In the genomic region with DNA sequence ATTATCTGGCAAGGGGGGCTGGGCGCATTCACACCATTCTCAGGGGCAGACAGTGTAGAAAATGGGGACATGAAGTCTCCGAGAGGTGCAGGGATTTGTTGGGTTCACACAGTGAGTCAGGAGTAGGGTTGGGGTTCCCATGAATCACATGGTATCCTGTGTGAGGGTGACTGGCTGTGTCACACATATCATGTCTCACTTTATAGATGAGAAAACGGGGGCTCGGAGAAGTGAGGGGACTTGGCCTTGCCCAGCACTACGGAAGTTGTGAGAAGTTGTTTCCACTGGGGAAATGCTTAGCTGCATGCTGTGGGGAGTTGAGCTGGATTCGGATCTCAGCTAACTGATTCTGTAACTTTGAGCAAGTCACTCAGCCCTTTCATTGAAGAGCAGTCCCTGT, we compare ENCODE assay signal across 9 cellular contexts. TPM values are rescaled to one million over a fixed set of nuclear protein-coding genes. Genes with fewer than 3 reads are reported as not detected.
DNase-seq lines count a peak whose midpoint lies in the region; ATAC-seq, FAIRE-seq and TF ChIP-seq lines count a peak whose summit lies in the region.
"Had no signal": no experiment of that assay in that cellular context is flagged by ENCODE, and none has a peak within 500 bp of the region (broad histone marks: within the 10 kb centered on the region; RNA-seq: fewer than 3 reads in every experiment).

No MANE protein-coding gene starts in this region.

- TF ChIP-seq CTCF in GM12864 (IDR thresholded peaks at IDR 0.05; ENCODE audit: low read depth, low read length, missing control alignments) (no peak), HepG2 (CRISPR knock-in tag; IDR thresholded peaks at IDR 0.05) (no peak), RWPE1 (conservative IDR thresholded peaks at IDR 0.05; ENCODE audit: low read depth) (no peak)

- 30% methylated on average over 5 of the region's 6 CpGs for WGBS in HepG2 (ENCODE audit: low lambda C conversion rate)

- POLR2A ChIA-PET in HepG2 (lab: Yijun Ruan, JAX) (interaction anchor here (0.6 to 1.3 kb wide), 4 partner anchors 8 to 17 kb away, joined by 3 to 5 read pairs (median 4); no protein-coding TSS in a partner anchor), RWPE1 (lab: Yijun Ruan, JAX; ENCODE audit: low non-redundant PET) (no interaction called here)

- CTCF ChIA-PET in HepG2 (lab: Yijun Ruan, JAX; ENCODE audit: low intra/inter-chr PET ratio, low total read pairs) (interaction anchor here (1.1 to 1.6 kb wide), 2 partner anchors 22 to 56 kb away, joined by 3 to 8 read pairs; no protein-coding TSS in a partner anchor), RWPE1 (lab: Yijun Ruan, JAX) (interaction anchor here (0.5 to 1.5 kb wide), 7 partner anchors 14 to 728 kb away, joined by 3 to 6 read pairs (median 3); no protein-coding TSS in a partner anchor)

- no peaks in the 10 kb centered on the region; a peak in 1 of 22 replicates for H3K9me3 ChIP-seq in BLaER1 treated with 17β-estradiol and CSF1 and Interleukin-3, amounts not matched to agents 10 nM and 100 nM (replicated peaks in 1 of 11)
- no peaks in the 10 kb centered on the region for H3K9me3 ChIP-seq in HepG2 (ENCODE audit: low read length)

- H4K20me1 ChIP-seq in BLaER1 treated with 17β-estradiol and CSF1 and Interleukin-3, amounts not matched to agents 10 nM and 100 nM = no peaks in the 10 kb centered on the region
- no peaks in the 10 kb centered on the region for H4K20me1 ChIP-seq in HepG2 (ENCODE audit: insufficient read depth, low read length)

- no peak overlapping the region for H2AFZ ChIP-seq in HepG2 (ENCODE audit: low read length)

- FAIRE-seq in HepG2 (lab: Jason Lieb, UNC) = no peak

- H3K9ac ChIP-seq in BLaER1 treated with 17β-estradiol and CSF1 and Interleukin-3, amounts not matched to agents 10 nM and 100 nM = no peak overlapping the region
- H3K9ac ChIP-seq in HepG2 (ENCODE audit: insufficient read depth, low read depth, low read length) = no peak overlapping the region

- H3K4me1 ChIP-seq in BLaER1 treated with 17β-estradiol and CSF1 and Interleukin-3, amounts not matched to agents 10 nM and 100 nM = peaks cover 6 to 22% (median 17%) of the 10 kb centered on the region in 10 experiments; a peak in 17 of 20 replicates
- H3K4me1 ChIP-seq in HepG2 (ENCODE audit: insufficient read depth, low read length) = peaks cover 22% of the 10 kb centered on the region

- DNase-seq in GM12864 (ENCODE audit: low read depth) (no peak), T-helper 22 cell (ENCODE audit: low read depth) (peak; percentile 6), HepG2 (ENCODE audit: low spot score) (no peak), RWPE1 (ENCODE audit: low spot score) (no peak), C1 segment of cervical spinal cord (lab: John Stamatoyannopoulos, UW) (no peak), caudate nucleus (lab: John Stamatoyannopoulos, UW) (no peak), AG08395 (ENCODE audit: low spot score) (no peak)
- DNase-seq: NCI-H1436 treated with DMSO at 0.1 percent for 48 hours had no signal

- no peak overlapping the region for H3K27ac ChIP-seq in BLaER1 treated with 17β-estradiol and CSF1 and Interleukin-3, amounts not matched to agents 10 nM and 100 nM
- H3K27ac ChIP-seq in HepG2 (ENCODE audit: extremely low read length, insufficient read depth, low read length) = no peak overlapping the region
- no peak overlapping the region for H3K27ac ChIP-seq in RWPE1
- no peak overlapping the region for H3K27ac ChIP-seq in caudate nucleus (ENCODE audit: low read depth, low read length)

- in situ Hi-C loops in HepG2 (cut with HindIII; ENCODE audit: extremely low pct_ligation_motif_present, low pct_unique_long_range_greater_than_20kb) = no loop called here

- TF ChIP-seq EP300 in HepG2 (IDR thresholded peaks at IDR 0.05; ENCODE audit: low read depth in 2 of 2, low read length in 2 of 2) = no peak
- no peak for TF ChIP-seq EP300 in HepG2 (CRISPR knock-in tag; IDR thresholded peaks at IDR 0.05; ENCODE audit: borderline replicate concordance)

- no TSS peak for BruUV-seq in HepG2 (replicated peaks; lab: Mats Ljungman, UMichigan)

- intact Hi-C loops in HepG2 (cut with micrococcal nuclease; ENCODE audit: unreplicated experiment) = no loop called here

- peak overlapping the region in 7 of 11 experiments; percentile 17 to 52 (median 39); a peak in 7 of 22 replicates for H3K4me2 ChIP-seq in BLaER1 treated with 17β-estradiol and CSF1 and Interleukin-3, amounts not matched to agents 10 nM and 100 nM
- H3K4me2 ChIP-seq in HepG2 (ENCODE audit: low read depth, low read length) = peak overlapping the region; percentile 54

- no peak overlapping the region for H3K4me3 ChIP-seq in BLaER1 treated with 17β-estradiol and CSF1 and Interleukin-3, amounts not matched to agents 10 nM and 100 nM
- H3K4me3 ChIP-seq in GM12864 (ENCODE audit: low read depth, low read length) (peak overlapping the region; percentile 15), HepG2 (replicated peaks in 1 of 3; ENCODE audit: insufficient read depth in 1 of 3, low read depth in 2 of 3, low read length in 3 of 3) (peak overlapping the region in 1 of 3 experiments; percentile 22; a peak in 1 of 6 replicates)

- H3K79me2 ChIP-seq in HepG2 (ENCODE audit: insufficient read depth, low read length) = no peaks in the 10 kb centered on the region

- no peaks in the 10 kb centered on the region; a peak in 2 of 22 replicates for H3K27me3 ChIP-seq in BLaER1 treated with 17β-estradiol and CSF1 and Interleukin-3, amounts not matched to agents 10 nM and 100 nM
- peaks cover 6 to 44% of the 10 kb centered on the region in 2 experiments; a peak in 4 of 5 replicates for H3K27me3 ChIP-seq in HepG2 (ENCODE audit: control insufficient read depth in 1 of 2, insufficient read depth in 2 of 2, low read length in 2 of 2)

- no peak for TF ChIP-seq RAD21 in HepG2 (CRISPR knock-in tag; IDR thresholded peaks at IDR 0.05)

- H3K36me3 ChIP-seq in BLaER1 treated with 17β-estradiol and CSF1 and Interleukin-3, amounts not matched to agents 10 nM and 100 nM = no peaks in the 10 kb centered on the region
- no peaks in the 10 kb centered on the region for H3K36me3 ChIP-seq in HepG2 (replicated peaks in 1 of 2; ENCODE audit: control insufficient read depth in 1 of 2, insufficient read depth in 2 of 2, low read length in 2 of 2)

- no peak for TF ChIP-seq POLR2A in HepG2 (IDR thresholded peaks at IDR 0.05; ENCODE audit: insufficient read depth in 1 of 2, low read depth in 2 of 2, low read length in 2 of 2)

- ATAC-seq in HepG2 = no peak

RNA-seq across cellular contexts. Expression of gene GAL3ST3, which starts 4.2 kb away (rescaled TPM):
- total RNA-seq in HepG2 (2016; rRNA removed; fragmentation: Illumina TruSeq; extraction: Trizol) = not detected in 2 replicates
- not detected in 2 replicates for total RNA-seq in HepG2 (2016; cell fraction: cytosol; rRNA removed; fragmentation: Illumina TruSeq; extraction: Trizol; ENCODE audit: low read depth)
- total RNA-seq in HepG2 (2016; cell fraction: insoluble cytoplasmic fraction; rRNA removed; fragmentation: Illumina TruSeq; extraction: Trizol) = not detected in 2 replicates
- not detected in 2 replicates for total RNA-seq in HepG2 (2016; cell fraction: membrane; rRNA removed; fragmentation: Illumina TruSeq; extraction: Trizol)
- not detected in 2 replicates for total RNA-seq in HepG2 (2016; cell fraction: nucleus; rRNA removed; fragmentation: Illumina TruSeq; extraction: Trizol)
- not detected in 2 replicates for polyA plus RNA-seq in HepG2 (2011; rRNA removed)
- not detected in 2 replicates for polyA plus RNA-seq in HepG2 (2011; cell fraction: cytosol; rRNA removed)
- polyA plus RNA-seq in HepG2 (2011; cell fraction: nucleus; rRNA removed) = not detected in 2 replicates
- polyA plus RNA-seq in HepG2 (2012) = not detected in 2 replicates
- polyA plus RNA-seq in HepG2 (2016; cell fraction: cytosol; fragmentation: Illumina TruSeq; extraction: Trizol; ENCODE audit: low read depth) = not detected in 2 replicates
- polyA plus RNA-seq in HepG2 (2016; cell fraction: insoluble cytoplasmic fraction; fragmentation: Illumina TruSeq; extraction: Trizol; ENCODE audit: low read depth) = not detected in 2 replicates
- polyA plus RNA-seq in HepG2 (2016; cell fraction: membrane; fragmentation: Illumina TruSeq; extraction: Trizol; ENCODE audit: low read depth) = not detected in 2 replicates
- polyA plus RNA-seq in HepG2 (2016; cell fraction: nucleus; fragmentation: Illumina TruSeq; extraction: Trizol; ENCODE audit: insufficient read depth, low read depth) = not detected in 2 replicates
- polyA minus RNA-seq in HepG2 (2011; rRNA and poly(A)+ RNA removed; ENCODE audit: low replicate concordance) = 0.26 TPM in 1 of 2 replicates, not detected in the other
- not detected in 2 replicates for polyA minus RNA-seq in HepG2 (2011; cell fraction: cytosol; rRNA and poly(A)+ RNA removed)
- polyA minus RNA-seq in HepG2 (2011; cell fraction: nucleus; rRNA and poly(A)+ RNA removed) = not detected in 2 replicates

RNA-seq across cellular contexts. Expression of gene SF3B2, which starts 7.4 kb away (rescaled TPM):
- 153 and 162 TPM in 2 replicates for total RNA-seq in HepG2 (2016; rRNA removed; fragmentation: Illumina TruSeq; extraction: Trizol)
- total RNA-seq in HepG2 (2016; cell fraction: cytosol; rRNA removed; fragmentation: Illumina TruSeq; extraction: Trizol; ENCODE audit: low read depth) = 24.9 and 29.2 TPM in 2 replicates
- 148 and 159 TPM in 2 replicates for total RNA-seq in HepG2 (2016; cell fraction: insoluble cytoplasmic fraction; rRNA removed; fragmentation: Illumina TruSeq; extraction: Trizol)
- 48.0 and 57.0 TPM in 2 replicates for total RNA-seq in HepG2 (2016; cell fraction: membrane; rRNA removed; fragmentation: Illumina TruSeq; extraction: Trizol)
- 99.3 and 107 TPM in 2 replicates for total RNA-seq in HepG2 (2016; cell fraction: nucleus; rRNA removed; fragmentation: Illumina TruSeq; extraction: Trizol)
- polyA plus RNA-seq in HepG2 (2011; rRNA removed) = 70.0 and 70.4 TPM in 2 replicates
- polyA plus RNA-seq in HepG2 (2011; cell fraction: cytosol; rRNA removed) = 50.3 and 68.8 TPM in 2 replicates
- polyA plus RNA-seq in HepG2 (2011; cell fraction: nucleus; rRNA removed) = 212 and 260 TPM in 2 replicates
- polyA plus RNA-seq in HepG2 (2012) = 145 and 154 TPM in 2 replicates
- polyA plus RNA-seq in HepG2 (2016; cell fraction: cytosol; fragmentation: Illumina TruSeq; extraction: Trizol; ENCODE audit: low read depth) = 14.0 and 18.8 TPM in 2 replicates
- polyA plus RNA-seq in HepG2 (2016; cell fraction: insoluble cytoplasmic fraction; fragmentation: Illumina TruSeq; extraction: Trizol; ENCODE audit: low read depth) = 200 and 221 TPM in 2 replicates
- polyA plus RNA-seq in HepG2 (2016; cell fraction: membrane; fragmentation: Illumina TruSeq; extraction: Trizol; ENCODE audit: low read depth) = 28.7 and 33.4 TPM in 2 replicates
- 252 and 263 TPM in 2 replicates for polyA plus RNA-seq in HepG2 (2016; cell fraction: nucleus; fragmentation: Illumina TruSeq; extraction: Trizol; ENCODE audit: insufficient read depth, low read depth)
- polyA minus RNA-seq in HepG2 (2011; rRNA and poly(A)+ RNA removed; ENCODE audit: low replicate concordance) = 37.0 and 52.6 TPM in 2 replicates
- polyA minus RNA-seq in HepG2 (2011; cell fraction: cytosol; rRNA and poly(A)+ RNA removed) = 57.2 and 60.0 TPM in 2 replicates
- 46.9 and 52.8 TPM in 2 replicates for polyA minus RNA-seq in HepG2 (2011; cell fraction: nucleus; rRNA and poly(A)+ RNA removed)

RNA-seq across cellular contexts. Expression of gene CATSPER1, which starts 18.5 kb away (rescaled TPM):
- not detected in 2 replicates for total RNA-seq in HepG2 (2016; rRNA removed; fragmentation: Illumina TruSeq; extraction: Trizol)
- not detected in 2 replicates for total RNA-seq in HepG2 (2016; cell fraction: cytosol; rRNA removed; fragmentation: Illumina TruSeq; extraction: Trizol; ENCODE audit: low read depth)
- total RNA-seq in HepG2 (2016; cell fraction: insoluble cytoplasmic fraction; rRNA removed; fragmentation: Illumina TruSeq; extraction: Trizol) = not detected in 2 replicates
- not detected in 2 replicates for total RNA-seq in HepG2 (2016; cell fraction: membrane; rRNA removed; fragmentation: Illumina TruSeq; extraction: Trizol)
- total RNA-seq in HepG2 (2016; cell fraction: nucleus; rRNA removed; fragmentation: Illumina TruSeq; extraction: Trizol) = not detected in 2 replicates
- polyA plus RNA-seq in HepG2 (2011; rRNA removed) = 0.04 and 0.17 TPM in 2 replicates
- 0.07 and 0.17 TPM in 2 replicates for polyA plus RNA-seq in HepG2 (2011; cell fraction: cytosol; rRNA removed)
- 0.19 TPM in 1 of 2 replicates, not detected in the other for polyA plus RNA-seq in HepG2 (2011; cell fraction: nucleus; rRNA removed)
- polyA plus RNA-seq in HepG2 (2012) = 0.09 TPM in 1 of 2 replicates, not detected in the other
- 0.07 TPM in 1 of 2 replicates, not detected in the other for polyA plus RNA-seq in HepG2 (2016; cell fraction: cytosol; fragmentation: Illumina TruSeq; extraction: Trizol; ENCODE audit: low read depth)
- not detected in 2 replicates for polyA plus RNA-seq in HepG2 (2016; cell fraction: insoluble cytoplasmic fraction; fragmentation: Illumina TruSeq; extraction: Trizol; ENCODE audit: low read depth)
- polyA plus RNA-seq in HepG2 (2016; cell fraction: membrane; fragmentation: Illumina TruSeq; extraction: Trizol; ENCODE audit: low read depth) = not detected in 2 replicates
- polyA plus RNA-seq in HepG2 (2016; cell fraction: nucleus; fragmentation: Illumina TruSeq; extraction: Trizol; ENCODE audit: insufficient read depth, low read depth) = not detected in 2 replicates
- polyA minus RNA-seq in HepG2 (2011; rRNA and poly(A)+ RNA removed; ENCODE audit: low replicate concordance) = 3.1 TPM in 1 of 2 replicates, not detected in the other
- not detected in 2 replicates for polyA minus RNA-seq in HepG2 (2011; cell fraction: cytosol; rRNA and poly(A)+ RNA removed)
- not detected in 2 replicates for polyA minus RNA-seq in HepG2 (2011; cell fraction: nucleus; rRNA and poly(A)+ RNA removed)

RNA-seq across cellular contexts. Expression of gene PACS1, which starts 25.3 kb away (rescaled TPM):
- total RNA-seq in HepG2 (2016; rRNA removed; fragmentation: Illumina TruSeq; extraction: Trizol) = 7.6 and 12.2 TPM in 2 replicates
- 4.8 and 5.7 TPM in 2 replicates for total RNA-seq in HepG2 (2016; cell fraction: cytosol; rRNA removed; fragmentation: Illumina TruSeq; extraction: Trizol; ENCODE audit: low read depth)
- total RNA-seq in HepG2 (2016; cell fraction: insoluble cytoplasmic fraction; rRNA removed; fragmentation: Illumina TruSeq; extraction: Trizol) = 7.7 and 14.4 TPM in 2 replicates
- 14.5 and 17.0 TPM in 2 replicates for total RNA-seq in HepG2 (2016; cell fraction: membrane; rRNA removed; fragmentation: Illumina TruSeq; extraction: Trizol)
- 14.3 and 14.8 TPM in 2 replicates for total RNA-seq in HepG2 (2016; cell fraction: nucleus; rRNA removed; fragmentation: Illumina TruSeq; extraction: Trizol)
- 8.6 and 11.9 TPM in 2 replicates for polyA plus RNA-seq in HepG2 (2011; rRNA removed)
- polyA plus RNA-seq in HepG2 (2011; cell fraction: cytosol; rRNA removed) = 6.3 and 6.7 TPM in 2 replicates
- polyA plus RNA-seq in HepG2 (2011; cell fraction: nucleus; rRNA removed) = 24.8 and 26.9 TPM in 2 replicates
- 12.5 and 17.3 TPM in 2 replicates for polyA plus RNA-seq in HepG2 (2012)
- 5.2 and 6.3 TPM in 2 replicates for polyA plus RNA-seq in HepG2 (2016; cell fraction: cytosol; fragmentation: Illumina TruSeq; extraction: Trizol; ENCODE audit: low read depth)
- 11.8 and 22.2 TPM in 2 replicates for polyA plus RNA-seq in HepG2 (2016; cell fraction: insoluble cytoplasmic fraction; fragmentation: Illumina TruSeq; extraction: Trizol; ENCODE audit: low read depth)
- 17.7 and 23.2 TPM in 2 replicates for polyA plus RNA-seq in HepG2 (2016; cell fraction: membrane; fragmentation: Illumina TruSeq; extraction: Trizol; ENCODE audit: low read depth)
- polyA plus RNA-seq in HepG2 (2016; cell fraction: nucleus; fragmentation: Illumina TruSeq; extraction: Trizol; ENCODE audit: insufficient read depth, low read depth) = 21.2 and 23.6 TPM in 2 replicates
- polyA minus RNA-seq in HepG2 (2011; rRNA and poly(A)+ RNA removed; ENCODE audit: low replicate concordance) = 28.3 and 63.7 TPM in 2 replicates
- 16.9 and 29.5 TPM in 2 replicates for polyA minus RNA-seq in HepG2 (2011; cell fraction: cytosol; rRNA and poly(A)+ RNA removed)
- 26.5 and 37.7 TPM in 2 replicates for polyA minus RNA-seq in HepG2 (2011; cell fraction: nucleus; rRNA and poly(A)+ RNA removed)

RNA-seq across cellular contexts. Expression of gene CST6, which starts 32.9 kb away (rescaled TPM):
- not detected in 2 replicates for total RNA-seq in HepG2 (2016; rRNA removed; fragmentation: Illumina TruSeq; extraction: Trizol)
- not detected in 2 replicates for total RNA-seq in HepG2 (2016; cell fraction: cytosol; rRNA removed; fragmentation: Illumina TruSeq; extraction: Trizol; ENCODE audit: low read depth)
- total RNA-seq in HepG2 (2016; cell fraction: insoluble cytoplasmic fraction; rRNA removed; fragmentation: Illumina TruSeq; extraction: Trizol) = not detected in 2 replicates
- total RNA-seq in HepG2 (2016; cell fraction: membrane; rRNA removed; fragmentation: Illumina TruSeq; extraction: Trizol) = not detected in 2 replicates
- not detected in 2 replicates for total RNA-seq in HepG2 (2016; cell fraction: nucleus; rRNA removed; fragmentation: Illumina TruSeq; extraction: Trizol)
- polyA plus RNA-seq in HepG2 (2011; rRNA removed) = not detected in 2 replicates
- not detected in 2 replicates for polyA plus RNA-seq in HepG2 (2011; cell fraction: cytosol; rRNA removed)
- polyA plus RNA-seq in HepG2 (2011; cell fraction: nucleus; rRNA removed) = not detected in 2 replicates
- polyA plus RNA-seq in HepG2 (2012) = not detected in 2 replicates
- not detected in 2 replicates for polyA plus RNA-seq in HepG2 (2016; cell fraction: cytosol; fragmentation: Illumina TruSeq; extraction: Trizol; ENCODE audit: low read depth)
- not detected in 2 replicates for polyA plus RNA-seq in HepG2 (2016; cell fraction: insoluble cytoplasmic fraction; fragmentation: Illumina TruSeq; extraction: Trizol; ENCODE audit: low read depth)
- not detected in 2 replicates for polyA plus RNA-seq in HepG2 (2016; cell fraction: membrane; fragmentation: Illumina TruSeq; extraction: Trizol; ENCODE audit: low read depth)
- polyA plus RNA-seq in HepG2 (2016; cell fraction: nucleus; fragmentation: Illumina TruSeq; extraction: Trizol; ENCODE audit: insufficient read depth, low read depth) = not detected in 2 replicates
- not detected in 2 replicates for polyA minus RNA-seq in HepG2 (2011; rRNA and poly(A)+ RNA removed; ENCODE audit: low replicate concordance)
- polyA minus RNA-seq in HepG2 (2011; cell fraction: cytosol; rRNA and poly(A)+ RNA removed) = not detected in 2 replicates
- polyA minus RNA-seq in HepG2 (2011; cell fraction: nucleus; rRNA and poly(A)+ RNA removed) = not detected in 2 replicates
